Comparison of ENCODE assay signal across 1 cellular context in the genomic region with DNA sequence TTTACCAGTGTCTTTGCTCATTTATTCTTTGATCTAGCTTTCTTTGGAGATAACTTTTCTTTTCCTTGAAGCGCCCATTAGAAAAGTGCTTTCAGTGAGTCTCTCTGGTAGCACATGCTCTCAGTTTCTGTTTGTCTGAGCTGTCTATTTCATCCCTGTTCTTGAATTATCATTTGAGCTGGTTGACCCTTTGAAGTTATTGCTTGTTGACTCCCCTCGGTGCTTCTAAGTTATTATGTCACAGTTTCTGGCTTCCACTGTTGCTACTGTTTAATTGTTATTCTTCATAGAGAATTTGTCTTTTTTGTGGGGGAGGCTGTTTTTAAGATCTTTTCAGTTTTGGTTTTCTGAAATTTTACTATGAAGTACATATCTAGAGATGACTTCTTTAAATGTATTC.
TF ChIP-seq lines count a peak whose summit lies in the region.

No MANE protein-coding gene starts in this region.

TF ChIP-seq in HCT116, 20 proteins besides CTCF, POLR2A, EP300 and RAD21 (continued from another document):
- TF ChIP-seq, protein P1, sequence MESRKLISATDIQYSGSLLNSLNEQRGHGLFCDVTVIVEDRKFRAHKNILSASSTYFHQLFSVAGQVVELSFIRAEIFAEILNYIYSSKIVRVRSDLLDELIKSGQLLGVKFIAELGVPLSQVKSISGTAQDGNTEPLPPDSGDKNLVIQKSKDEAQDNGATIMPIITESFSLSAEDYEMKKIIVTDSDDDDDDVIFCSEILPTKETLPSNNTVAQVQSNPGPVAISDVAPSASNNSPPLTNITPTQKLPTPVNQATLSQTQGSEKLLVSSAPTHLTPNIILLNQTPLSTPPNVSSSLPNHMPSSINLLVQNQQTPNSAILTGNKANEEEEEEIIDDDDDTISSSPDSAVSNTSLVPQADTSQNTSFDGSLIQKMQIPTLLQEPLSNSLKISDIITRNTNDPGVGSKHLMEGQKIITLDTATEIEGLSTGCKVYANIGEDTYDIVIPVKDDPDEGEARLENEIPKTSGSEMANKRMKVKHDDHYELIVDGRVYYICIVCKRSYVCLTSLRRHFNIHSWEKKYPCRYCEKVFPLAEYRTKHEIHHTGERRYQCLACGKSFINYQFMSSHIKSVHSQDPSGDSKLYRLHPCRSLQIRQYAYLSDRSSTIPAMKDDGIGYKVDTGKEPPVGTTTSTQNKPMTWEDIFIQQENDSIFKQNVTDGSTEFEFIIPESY (IDR thresholded peaks at IDR 0.05; ENCODE audit: extremely low read depth, insufficient replicate concordance, low read length), result no peak
- TF ChIP-seq, protein P2, sequence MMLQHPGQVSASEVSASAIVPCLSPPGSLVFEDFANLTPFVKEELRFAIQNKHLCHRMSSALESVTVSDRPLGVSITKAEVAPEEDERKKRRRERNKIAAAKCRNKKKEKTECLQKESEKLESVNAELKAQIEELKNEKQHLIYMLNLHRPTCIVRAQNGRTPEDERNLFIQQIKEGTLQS (IDR thresholded peaks at IDR 0.05), result no peak
- TF ChIP-seq CBX3 (IDR thresholded peaks at IDR 0.05; ENCODE audit: low read depth), result no peak
- no peak for TF ChIP-seq ZNF274 (IDR thresholded peaks at IDR 0.05; ENCODE audit: low read depth, low read length)
- no peak for TF ChIP-seq SP1 (IDR thresholded peaks at IDR 0.05; ENCODE audit: low read depth)
- no peak for TF ChIP-seq EZH2phosphoT487 (IDR thresholded peaks at IDR 0.05; ENCODE audit: borderline replicate concordance)
- no peak for TF ChIP-seq EZH2 (IDR thresholded peaks at IDR 0.05)
- no peak for TF ChIP-seq ZFX (IDR thresholded peaks at IDR 0.05)
- no peak for TF ChIP-seq ELF1 (IDR thresholded peaks at IDR 0.05; ENCODE audit: borderline replicate concordance, low read depth)
- no peak for TF ChIP-seq SIN3A (IDR thresholded peaks at IDR 0.05; ENCODE audit: low read depth)
